Comparison of ENCODE assay signal across 8 cellular contexts in the genomic region with DNA sequence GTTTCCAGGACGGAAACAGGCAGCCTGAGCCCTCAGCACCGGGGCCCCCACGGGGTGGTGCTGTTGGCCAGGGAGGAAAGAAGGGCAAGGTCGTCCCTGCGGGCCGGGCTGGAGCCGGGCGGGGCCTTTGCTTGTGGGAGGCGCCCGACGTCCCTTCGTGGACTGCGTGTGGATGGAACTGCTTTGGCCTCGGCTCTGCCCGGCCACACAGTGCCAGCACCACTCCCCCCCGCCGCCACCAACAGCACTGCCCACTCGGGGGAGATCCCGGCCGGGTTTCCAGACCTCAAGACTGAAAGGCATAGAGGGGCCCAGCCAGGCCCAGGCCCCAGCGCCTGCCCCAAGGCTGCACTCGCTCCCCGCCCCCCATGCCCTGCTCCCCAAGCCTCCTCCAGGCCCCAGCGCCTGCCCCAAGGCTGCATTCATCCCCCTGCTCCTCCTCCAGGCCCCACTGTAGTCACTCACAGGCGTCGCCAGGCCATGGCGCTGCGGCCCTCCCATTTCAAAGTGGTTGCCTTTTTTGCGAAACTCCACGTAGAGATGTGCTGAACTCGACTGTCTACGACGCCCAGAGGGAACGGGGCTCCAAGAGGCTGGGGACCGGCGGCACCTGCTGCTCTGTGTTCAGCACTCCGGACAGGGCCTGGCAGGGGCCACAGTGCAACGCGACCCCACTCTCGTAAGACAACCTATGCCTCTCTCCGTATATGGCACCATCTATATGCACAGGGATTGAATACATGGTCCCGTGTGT. TPM values are rescaled to one million over a fixed set of nuclear protein-coding genes. Genes with fewer than 3 reads are reported as not detected.
DNase-seq lines count a peak whose midpoint lies in the region; FAIRE-seq and TF ChIP-seq lines count a peak whose summit lies in the region.

No MANE protein-coding gene starts in this region.

- no peak overlapping the region for H3K27ac ChIP-seq in kidney (ENCODE audit: low read depth in 2 of 2, low read length in 2 of 2)

- peak; percentile 80 for DNase-seq in BE2C
- peak; percentile 76 for DNase-seq in GM19238 (ENCODE audit: insufficient read length, low spot score)
- peak in 69 of 76 experiments; percentile 7 to 79 (median 66) for DNase-seq in HUDEP-2 (lab: John Stamatoyannopoulos, UW; ENCODE audit: unreplicated experiment in 76 of 76)
- DNase-seq in T-helper 2 cell = peak in 4 of 5 experiments; percentile 10 to 45 (median 29)
- peak; percentile 41 for DNase-seq in bronchial epithelial cell (ENCODE audit: low read depth)
- DNase-seq in kidney = peak; percentile 95
- DNase-seq in stimulated activated CD4-positive, alpha-beta T cell treated with anti-CD3 and anti-CD28 coated beads, Interleukin-12 subunit alpha, Interleukin-12 subunit beta, amount 100 ng/mL, for 48 hours (ENCODE audit: low read depth in 2 of 3, low spot score in 1 of 3) = peak; percentile 38 to 51 (median 50)
- DNase-seq in HCEC 1CT = no peak

- H3K9ac ChIP-seq in kidney (ENCODE audit: low read length in 2 of 2) = peak overlapping the region in 1 of 2 donors; percentile 17

- H3K36me3 ChIP-seq in BE2C (no peaks in the 10 kb centered on the region), bronchial epithelial cell (ENCODE audit: control insufficient read depth, insufficient read depth, low read length) (no peaks in the 10 kb centered on the region), kidney (ENCODE audit: control insufficient read depth in 1 of 2, insufficient read depth in 2 of 2, low read length in 2 of 2) (no peaks in the 10 kb centered on the region)

- H3K4me1 ChIP-seq in BE2C (no peaks in the 10 kb centered on the region; the same call in 1 of the 2 replicates), kidney (ENCODE audit: control insufficient read depth in 1 of 2, insufficient read depth in 1 of 2, low read depth in 1 of 2, low read length in 2 of 2) (no peaks in the 10 kb centered on the region)

- no peak for FAIRE-seq in bronchial epithelial cell (lab: Jason Lieb, UNC)
- FAIRE-seq in kidney (lab: Jason Lieb, UNC) = no peak

- TF ChIP-seq CTCF in BE2C (IDR thresholded peaks at IDR 0.05; ENCODE audit: low read depth, low read length) = peak; percentile 77
- peak; percentile 92 for TF ChIP-seq CTCF in bronchial epithelial cell (IDR thresholded peaks at IDR 0.05; ENCODE audit: insufficient read depth, low read length, severe bottlenecking)
- TF ChIP-seq CTCF in kidney (IDR thresholded peaks at IDR 0.05; ENCODE audit: borderline replicate concordance, extremely low read depth, insufficient read depth) = peak; percentile 60

- intact Hi-C loops in kidney (cut with DNase I) = loop anchor here (5.0 kb wide), 1 partner anchor 271 kb away; no protein-coding TSS in a partner anchor

- no peaks in the 10 kb centered on the region; the same call in 1 of the 2 replicates for H3K9me3 ChIP-seq in BE2C
- no peaks in the 10 kb centered on the region for H3K9me3 ChIP-seq in kidney (ENCODE audit: control insufficient read depth in 1 of 2, low read length in 2 of 2)

- no peaks in the 10 kb centered on the region for H3K27me3 ChIP-seq in BE2C
- H3K27me3 ChIP-seq in bronchial epithelial cell (ENCODE audit: control insufficient read depth, insufficient read depth, low read length) = peaks cover 1% of the 10 kb centered on the region

- H3K4me3 ChIP-seq in BE2C (ENCODE audit: low read depth, low read length) = no peak overlapping the region
- no peak overlapping the region for H3K4me3 ChIP-seq in bronchial epithelial cell (ENCODE audit: low read depth, low read length)
- no peak overlapping the region for H3K4me3 ChIP-seq in kidney (ENCODE audit: low read length in 2 of 2)

RNA-seq across cellular contexts. Expression of gene C13orf46, which starts 22.5 kb away (rescaled TPM):
- polyA plus RNA-seq in BE2C (2012; ENCODE audit: insufficient read depth, insufficient read length, low read depth) = not detected
- total RNA-seq in bronchial epithelial cell (not detected in 2 replicates), kidney (1.1 TPM)
- not detected for polyA plus RNA-seq in kidney (ENCODE audit: insufficient read depth, low read depth, low replicate concordance)
